Comparison of ENCODE assay signal across 9 cellular contexts in genomic region chr9:89154651-89155336, GRCh38. TPM values are rescaled to one million over a fixed set of nuclear protein-coding genes. Genes with fewer than 3 reads are reported as not detected.
DNase-seq lines count a peak whose midpoint lies in the region; ATAC-seq and FAIRE-seq lines count a peak whose summit lies in the region.
"Had no signal": no experiment of that assay in that cellular context is flagged by ENCODE, and none has a peak within 500 bp of the region (broad histone marks: within the 10 kb centered on the region; RNA-seq: fewer than 3 reads in every experiment).

No MANE protein-coding gene starts in this region.

- H3K27ac ChIP-seq in angular gyrus (ENCODE audit: low read depth, low read length) (peak overlapping the region; percentile 3), small intestine (ENCODE audit: low read depth in 1 of 2, low read length in 1 of 2) (no peak overlapping the region)
- H3K27ac ChIP-seq in effector memory CD4-positive, alpha-beta T cell (ENCODE audit: insufficient read depth, low read length, poor library complexity, severe bottlenecking) = no peak overlapping the region

- 74 to 81% (median 77%) methylated on average over 14 of the region's 14 CpGs for WGBS in small intestine, 3 donors

- ATAC-seq in GM21529 (IDR thresholded peaks at IDR 0.05; ENCODE audit: unreplicated experiment) = no peak

- DNase-seq in CD1c-positive myeloid dendritic cell (ENCODE audit: extremely low spot score) = peak; percentile 76
- DNase-seq in Kasumi-1 (lab: John Stamatoyannopoulos, UW) = peak; percentile 54 to 57
- peak; percentile 23 for DNase-seq in medulla oblongata (ENCODE audit: extremely low spot score)
- no peak for DNase-seq in iPS-NIHi11 (ENCODE audit: low spot score)
- DNase-seq in small intestine = no peak
- DNase-seq in effector memory CD4-positive, alpha-beta T cell = no peak
- DNase-seq: cortex of kidney had no signal

- H3K36me3 ChIP-seq in small intestine (ENCODE audit: control insufficient read depth in 2 of 2, insufficient read depth in 2 of 2, low read length in 2 of 2) = no peaks in the 10 kb centered on the region
- H3K36me3 ChIP-seq in effector memory CD4-positive, alpha-beta T cell (ENCODE audit: control insufficient read depth, insufficient read depth, low read length) = no peaks in the 10 kb centered on the region

- H3K9me3 ChIP-seq in small intestine (ENCODE audit: control insufficient read depth, low read depth) = no peaks in the 10 kb centered on the region
- no peaks in the 10 kb centered on the region for H3K9me3 ChIP-seq in effector memory CD4-positive, alpha-beta T cell (ENCODE audit: control insufficient read depth, low read length)

- no peak overlapping the region for H3K4me3 ChIP-seq in small intestine (ENCODE audit: low read depth in 1 of 2, low read length in 2 of 2)
- no peak overlapping the region for H3K4me3 ChIP-seq in effector memory CD4-positive, alpha-beta T cell (ENCODE audit: insufficient read depth, low read depth, low read length, poor library complexity, severe bottlenecking)

- H3K27me3 ChIP-seq in small intestine (ENCODE audit: control insufficient read depth in 2 of 2, insufficient read depth in 2 of 2, low read length in 2 of 2) = no peaks in the 10 kb centered on the region
- H3K27me3 ChIP-seq in effector memory CD4-positive, alpha-beta T cell (replicated peaks; ENCODE audit: control insufficient read depth, insufficient read depth, low read length, poor library complexity, severe bottlenecking) = no peaks in the 10 kb centered on the region

- FAIRE-seq in small intestine (lab: Jason Lieb, UNC) = no peak

- H3K4me1 ChIP-seq in small intestine (ENCODE audit: control insufficient read depth in 2 of 2, insufficient read depth in 1 of 2, low read depth in 1 of 2, low read length in 1 of 2) = no peaks in the 10 kb centered on the region
- H3K4me1 ChIP-seq in effector memory CD4-positive, alpha-beta T cell (ENCODE audit: control insufficient read depth, insufficient read depth, low read length, poor library complexity, severe bottlenecking) = no peaks in the 10 kb centered on the region

RNA-seq across cellular contexts. Expression of gene SHC3, which starts 23.8 kb away (rescaled TPM):
- polyA plus RNA-seq in small intestine = under 1 TPM in 2 of 3 donors, not detected in 1; 0.27 to 0.57 TPM

Comparison
In these comparisons a context has a peak if more than half of its experiments do, and no peak if none do; other contexts are left out.
1. DNase-seq: peak in CD1c-positive myeloid dendritic cell (single experiment), Kasumi-1 (2 of 2) and medulla oblongata (single experiment); none in iPS-NIHi11 (single experiment), small intestine (single experiment) and effector memory CD4-positive, alpha-beta T cell (0 of 3).